8 cellular contexts compared by ENCODE assay signal in the genomic region with DNA sequence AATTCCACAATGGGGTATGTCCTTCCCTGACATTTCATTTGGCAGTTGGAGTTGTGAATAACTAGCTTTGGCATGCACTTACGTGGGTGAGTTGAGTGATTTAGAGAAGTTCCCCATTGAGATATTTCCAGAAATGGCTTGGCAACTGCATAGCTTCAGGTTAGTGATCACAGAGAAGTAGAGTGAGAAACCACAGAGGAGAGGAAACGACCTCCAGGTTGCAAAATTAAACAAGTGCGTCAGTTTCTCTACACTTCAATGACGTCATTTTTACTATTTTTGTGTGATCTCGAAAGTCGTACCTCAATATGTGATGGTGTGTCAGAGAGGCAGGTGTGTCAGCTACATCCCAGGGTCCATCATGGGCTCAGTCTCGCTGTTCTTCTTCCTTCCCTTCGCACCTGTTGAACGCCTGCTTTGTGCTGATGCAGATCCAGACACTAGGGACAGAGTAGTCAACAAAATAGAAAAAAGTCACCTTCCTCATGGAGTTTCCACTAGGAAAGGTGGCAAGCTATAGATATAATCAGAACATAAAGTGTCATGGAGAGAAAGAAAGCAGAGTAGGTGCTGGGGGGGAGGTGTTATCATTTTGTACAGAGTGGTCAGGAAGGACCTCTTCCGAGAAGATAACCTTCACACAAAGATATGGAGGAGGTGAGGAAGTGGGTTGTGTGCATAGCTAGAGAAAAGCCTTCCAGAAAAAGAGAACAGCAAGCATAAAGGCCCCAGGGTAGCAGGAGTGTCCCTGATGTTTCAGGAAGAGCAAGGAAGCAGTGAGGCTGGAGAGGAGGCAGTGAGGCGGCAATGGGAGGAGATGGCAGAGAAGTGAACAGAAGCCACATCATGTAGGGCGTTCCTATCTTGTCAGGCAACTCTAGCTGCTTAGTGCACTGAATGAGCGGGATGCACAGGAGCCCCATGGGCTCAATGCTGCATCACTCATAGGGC.
A peak's percentile ranks its signal among the peaks of the same experiment; 100 is the strongest.
DNase-seq lines count a peak whose midpoint lies in the region; ATAC-seq, FAIRE-seq and TF ChIP-seq lines count a peak whose summit lies in the region.

No MANE protein-coding gene starts in this region.

- H3K27ac ChIP-seq in mammary epithelial cell (ENCODE audit: insufficient read depth, low read depth, low read length) (peak overlapping the region; percentile 6), kidney (ENCODE audit: low read depth in 2 of 2, low read length in 2 of 2) (no peak overlapping the region)

- in situ Hi-C loops in mammary epithelial cell (cut with MboI; ENCODE audit: low sequenced_read_pairs in 2 of 2), result no loop called here

- POLR2A ChIA-PET in GM10248 (lab: Yijun Ruan, JAX), result interaction anchor here (1.0 kb wide), 1 partner anchor 133 kb away, joined by 3 read pairs; no protein-coding TSS in a partner anchor

- H3K36me3 ChIP-seq in mammary epithelial cell (ENCODE audit: insufficient read depth, low read length) (no peaks in the 10 kb centered on the region), kidney (ENCODE audit: control insufficient read depth in 1 of 2, insufficient read depth in 2 of 2, low read length in 2 of 2) (no peaks in the 10 kb centered on the region)

- H3K4me3 ChIP-seq in mammary epithelial cell (replicated peaks in 1 of 3; ENCODE audit: insufficient read depth in 1 of 3, low read depth in 2 of 3, low read length in 3 of 3), result no peak overlapping the region
- H3K4me3 ChIP-seq in kidney (ENCODE audit: low read length in 2 of 2), result no peak overlapping the region

- 50% methylated on average over 12 of the region's 13 CpGs for WGBS in mammary epithelial cell (ENCODE audit: low coverage, missing lambda C conversion rate)

- H3K27me3 ChIP-seq in mammary epithelial cell (ENCODE audit: insufficient read depth, low read length), result no peaks in the 10 kb centered on the region

- peaks cover 11% of the 10 kb centered on the region for H3K4me1 ChIP-seq in mammary epithelial cell (ENCODE audit: insufficient read depth, low read length)
- no peaks in the 10 kb centered on the region for H3K4me1 ChIP-seq in kidney (ENCODE audit: control insufficient read depth in 1 of 2, insufficient read depth in 1 of 2, low read depth in 1 of 2, low read length in 2 of 2)

- CTCF ChIA-PET in GM10248 (lab: Yijun Ruan, JAX), result interaction anchor here (1.0 to 9.4 kb wide), 8 partner anchors 14 to 144 kb away, joined by 3 to 70 read pairs (median 4); no protein-coding TSS in a partner anchor
- CTCF ChIA-PET in mammary epithelial cell (lab: Charles Lee; ENCODE audit: low non-redundant PET), result no interaction called here

- TF ChIP-seq CTCF in GM10248 (IDR thresholded peaks at IDR 0.05; ENCODE audit: control extremely low read depth, extremely low read depth, low read depth, missing control alignments) (no peak), mammary epithelial cell (conservative IDR thresholded peaks at IDR 0.05 in 1 of 2, IDR thresholded peaks at IDR 0.05 in 1 of 2; ENCODE audit: extremely low read depth in 1 of 2, insufficient read depth in 1 of 2, low read depth in 1 of 2, low read length in 2 of 2) (no peak), kidney (IDR thresholded peaks at IDR 0.05; ENCODE audit: borderline replicate concordance, extremely low read depth, insufficient read depth) (no peak)

- dilution Hi-C loops in mammary epithelial cell (cut with HindIII; ENCODE audit: low sequenced_read_pairs), result no loop called here

- FAIRE-seq in kidney (lab: Jason Lieb, UNC), result no peak

- intact Hi-C loops in mammary epithelial cell (cut with micrococcal nuclease) (no loop called here), kidney (cut with DNase I) (no loop called here)

- DNase-seq in GM10248 (ENCODE audit: extremely low spot score) (peak; percentile 61), mammary epithelial cell (peak; percentile 81), NCI-H748 (lab: John Stamatoyannopoulos, UW; ENCODE audit: unreplicated experiment) (no peak), activated gamma-delta T cell treated with Interleukin-2 at 50 U/mL for 16 hours (no peak), kidney (no peak), hypothalamus (lab: John Stamatoyannopoulos, UW) (no peak)

- peak overlapping the region; percentile 26 for H3K4me2 ChIP-seq in mammary epithelial cell (ENCODE audit: insufficient read depth, low read depth, low read length)

- H3K9me3 ChIP-seq in mammary epithelial cell (replicated peaks; ENCODE audit: insufficient read depth, low read length), result no peaks in the 10 kb centered on the region
- H3K9me3 ChIP-seq in kidney (ENCODE audit: control insufficient read depth in 1 of 2, low read length in 2 of 2), result no peaks in the 10 kb centered on the region

- H3K79me2 ChIP-seq in mammary epithelial cell (ENCODE audit: insufficient read depth, low read length), result no peaks in the 10 kb centered on the region

- peak; percentile 89 for ATAC-seq in GM21367 (IDR thresholded peaks at IDR 0.05; ENCODE audit: unreplicated experiment)
- peak; percentile 81 for ATAC-seq in HG03575 (IDR thresholded peaks at IDR 0.05; ENCODE audit: extremely low read depth, insufficient number of reproducible peaks, low FRiP score, unreplicated experiment)

- no peak overlapping the region for H2AFZ ChIP-seq in mammary epithelial cell (ENCODE audit: low read depth, low read length)

- BruUV-seq in mammary epithelial cell (replicated peaks; lab: Mats Ljungman, UMichigan), result no TSS peak

- H4K20me1 ChIP-seq in mammary epithelial cell (ENCODE audit: insufficient read depth, low read length), result no peaks in the 10 kb centered on the region

- H3K9ac ChIP-seq in mammary epithelial cell (ENCODE audit: insufficient read depth, low read length), result no peak overlapping the region
- H3K9ac ChIP-seq in kidney (ENCODE audit: low read length in 2 of 2), result no peak overlapping the region

Comparison
In these comparisons a context has a peak if more than half of its experiments do, and no peak if none do; other contexts are left out.
1. DNase-seq: peak in GM10248 (single experiment) and mammary epithelial cell (single experiment); none in NCI-H748 (single experiment), activated gamma-delta T cell treated with Interleukin-2 at 50 U/mL for 16 hours (single experiment), kidney (single experiment) and hypothalamus (0 of 51).